2 cellular contexts compared by ENCODE assay signal in genomic region chr9:69351227-69351626, GRCh38.
A peak's percentile ranks its signal among the peaks of the same experiment; 100 is the strongest.
TF ChIP-seq lines count a peak whose summit lies in the region.

No MANE protein-coding gene starts in this region.

TF ChIP-seq in HepG2, 621 proteins besides CTCF, POLR2A, EP300 and RAD21:
- TF ChIP-seq GATAD1 (CRISPR knock-in tag; IDR thresholded peaks at IDR 0.05): no peak
- no peak for TF ChIP-seq WIZ (CRISPR knock-in tag; IDR thresholded peaks at IDR 0.05)
- TF ChIP-seq KLF11 (CRISPR knock-in tag; IDR thresholded peaks at IDR 0.05): no peak
- peak; percentile 65 for TF ChIP-seq CREB1 (IDR thresholded peaks at IDR 0.05)
- TF ChIP-seq CREB1 (CRISPR knock-in tag; IDR thresholded peaks at IDR 0.05): no peak
- TF ChIP-seq ZNF891 (CRISPR knock-in tag; IDR thresholded peaks at IDR 0.05): no peak
- TF ChIP-seq KIAA2018 (CRISPR knock-in tag; IDR thresholded peaks at IDR 0.05; ENCODE audit: borderline replicate concordance): no peak

TF ChIP-seq in HEK293, 187 proteins besides CTCF, POLR2A, EP300 and RAD21:
- TF ChIP-seq PRDM2 (tag by site-specific recombination; IDR thresholded peaks at IDR 0.05; ENCODE audit: borderline replicate concordance) (no peak), ZNF362 (tag by site-specific recombination; IDR thresholded peaks at IDR 0.05) (no peak), ZNF513 (tag by site-specific recombination; IDR thresholded peaks at IDR 0.05) (peak; percentile 80)
